ENCODE assay signal across 14 cellular contexts in the genomic region with DNA sequence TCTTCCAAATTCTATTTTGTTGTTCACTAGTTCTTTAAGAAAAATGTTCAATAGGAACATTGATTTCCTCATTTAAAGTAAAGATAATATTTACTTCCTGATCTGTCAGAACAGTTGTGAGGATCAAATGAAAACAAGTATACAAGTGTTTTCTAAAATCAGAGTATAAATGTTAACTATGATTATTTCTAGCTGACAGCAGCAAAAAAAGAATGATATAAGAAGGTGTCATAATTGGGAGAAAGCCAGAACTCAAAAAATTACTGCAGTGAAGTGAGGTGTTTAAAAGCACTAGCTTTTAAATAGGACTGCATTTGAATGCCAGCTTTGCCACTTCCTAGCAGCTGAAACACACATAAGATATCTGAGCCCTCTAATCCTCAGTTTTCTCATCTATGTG.
A peak's percentile ranks its signal among the peaks of the same experiment; 100 is the strongest.
DNase-seq lines count a peak whose midpoint lies in the region; ATAC-seq, FAIRE-seq and TF ChIP-seq lines count a peak whose summit lies in the region.
"Had no signal": no experiment of that assay in that cellular context is flagged by ENCODE, and none has a peak within 500 bp of the region (broad histone marks: within the 10 kb centered on the region; RNA-seq: fewer than 3 reads in every experiment).

No MANE protein-coding gene starts in this region.

- BruUV-seq in IMR-90 (replicated peaks; lab: Mats Ljungman, UMichigan), result no TSS peak

- POLR2A ChIA-PET in IMR-90 (lab: Charles Lee; ENCODE audit: unreplicated experiment), result no interaction called here

- no peak overlapping the region for H3K9ac ChIP-seq in DND-41 (ENCODE audit: low read depth, low read length)
- H3K9ac ChIP-seq in IMR-90 (ENCODE audit: low read depth, low read length), result no peak overlapping the region
- H3K9ac ChIP-seq: BLaER1, GM23248 had no signal

- ATAC-seq in DND-41 (ENCODE audit: insufficient read depth, low read depth) (0 out of 3 replicates have a peak, but pooled peaks have one; percentile 12), IMR-90 (ENCODE audit: low read depth) (no peak), GM18502 (IDR thresholded peaks at IDR 0.05; ENCODE audit: poor library complexity, unreplicated experiment) (no peak)
- ATAC-seq in stimulated activated naive B cell treated with anti-CD40 and anti-IgM and Interleukin-4, amounts not matched to agents 10 μg/mL and 1 μg/mL and 100 μg/mL, for 72 hours (replicated peaks), result no peak

- H2BK5ac ChIP-seq in IMR-90 (ENCODE audit: low read depth, low read length, poor library complexity, severe bottlenecking), result no peak overlapping the region

- TF ChIP-seq CTCF in DND-41 (IDR thresholded peaks at IDR 0.05; ENCODE audit: borderline replicate concordance, extremely low read depth, low read length, poor library complexity, severe bottlenecking) (no peak), IMR-90 (conservative IDR thresholded peaks at IDR 0.05; ENCODE audit: low read depth, low read length) (no peak), bronchial epithelial cell (IDR thresholded peaks at IDR 0.05; ENCODE audit: insufficient read depth, low read length, severe bottlenecking) (no peak)

- H3K4me3 ChIP-seq in DND-41 (ENCODE audit: low read depth in 1 of 2, low read length in 2 of 2) (no peak overlapping the region), IMR-90 (ENCODE audit: insufficient read depth, low read depth, low read length) (no peak overlapping the region), bronchial epithelial cell (ENCODE audit: low read depth, low read length) (no peak overlapping the region)
- H3K4me3 ChIP-seq: BLaER1, GM23248 had no signal

- H3K79me1 ChIP-seq in IMR-90 (ENCODE audit: low read depth in 1 of 2, low read length in 2 of 2), result no peaks in the 10 kb centered on the region

- no peaks in the 10 kb centered on the region for H3K27me3 Mint-ChIP-seq in stimulated activated naive B cell treated with anti-CD40 and anti-IgM and Interleukin-4, amounts not matched to agents 10 μg/mL and 1 μg/mL and 100 μg/mL, for 72 hours
- H3K27me3 Mint-ChIP-seq: IgD-negative memory B cell had no signal

- peak overlapping the region; percentile 50 for H3K27ac ChIP-seq in DND-41 (ENCODE audit: low read length)
- H3K27ac ChIP-seq in IMR-90 (ENCODE audit: insufficient read depth, low read length), result no peak overlapping the region
- H3K27ac ChIP-seq: BLaER1, GM23248 had no signal

- FAIRE-seq in bronchial epithelial cell (lab: Jason Lieb, UNC), result no peak

- no peak overlapping the region for H4K91ac ChIP-seq in IMR-90 (ENCODE audit: insufficient read depth, low read depth, low read length)

- no peak overlapping the region for H3K56ac ChIP-seq in IMR-90 (ENCODE audit: extremely low read depth, insufficient read depth, low read length)

- H3K14ac ChIP-seq in IMR-90 (replicated peaks; ENCODE audit: low read depth, low read length), result no peak overlapping the region

- peaks cover 24% of the 10 kb centered on the region for H3K4me1 ChIP-seq in DND-41 (ENCODE audit: insufficient read depth, low read length)
- no peaks in the 10 kb centered on the region for H3K4me1 ChIP-seq in IMR-90 (ENCODE audit: control insufficient read depth, insufficient read depth, low read length)
- H3K4me1 ChIP-seq: BLaER1, Caco-2 had no signal

- H4K20me1 ChIP-seq in DND-41 (ENCODE audit: insufficient read depth, low read length) (no peaks in the 10 kb centered on the region), IMR-90 (ENCODE audit: insufficient read depth, low read length) (no peaks in the 10 kb centered on the region)
- H4K20me1 ChIP-seq: BLaER1 had no signal

- dilution Hi-C loops in IMR-90 (cut with HindIII; ENCODE audit: low sequenced_read_pairs, unreplicated experiment), result no loop called here

- H3K18ac ChIP-seq in IMR-90 (ENCODE audit: low read depth, low read length), result no peak overlapping the region

- no peak overlapping the region for H2BK15ac ChIP-seq in IMR-90 (ENCODE audit: low read depth, low read length)

- no peak for TF ChIP-seq POLR2A in IMR-90 (IDR thresholded peaks at IDR 0.05; ENCODE audit: low read depth, low read length)

- H4K5ac ChIP-seq in IMR-90 (ENCODE audit: low read depth, low read length), result no peak overlapping the region

- no peak for TF ChIP-seq RAD21 in IMR-90 (IDR thresholded peaks at IDR 0.05; ENCODE audit: low read length)

- no peak overlapping the region for H3K4ac ChIP-seq in IMR-90 (ENCODE audit: low read depth, low read length)

- no peak overlapping the region for H2BK20ac ChIP-seq in IMR-90 (ENCODE audit: low read depth, low read length)

- H2AK5ac ChIP-seq in IMR-90 (ENCODE audit: low read depth, low read length), result no peak overlapping the region

- no peak overlapping the region for H3K23ac ChIP-seq in IMR-90 (ENCODE audit: low read depth, low read length)

- H3K4me2 ChIP-seq in DND-41 (ENCODE audit: insufficient read depth, low read length) (no peak overlapping the region), IMR-90 (ENCODE audit: low read depth, low read length) (no peak overlapping the region)
- H3K4me2 ChIP-seq: BLaER1 had no signal

- H3K9me3 Mint-ChIP-seq in stimulated activated naive B cell treated with anti-CD40 and anti-IgM and Interleukin-4, amounts not matched to agents 10 μg/mL and 1 μg/mL and 100 μg/mL, for 72 hours, result no peaks in the 10 kb centered on the region
- H3K9me3 Mint-ChIP-seq: IgD-negative memory B cell had no signal

- H3K79me2 ChIP-seq in DND-41 (ENCODE audit: insufficient read depth, low read length), result no peaks in the 10 kb centered on the region

- H3K9me1 ChIP-seq in IMR-90 (ENCODE audit: insufficient read depth, low read length), result no peaks in the 10 kb centered on the region

- intact Hi-C loops in IMR-90 (cut with micrococcal nuclease), result no loop called here

- in situ Hi-C loops in IMR-90 (cut with MboI; ENCODE audit: low sequenced_read_pairs), result no loop called here

- no peak overlapping the region for H2BK120ac ChIP-seq in IMR-90 (ENCODE audit: low read depth, low read length)

- peaks cover 0 to 4% of the 10 kb centered on the region in 2 donors for H3K36me3 Mint-ChIP-seq in stimulated activated naive B cell treated with anti-CD40 and anti-IgM and Interleukin-4, amounts not matched to agents 10 μg/mL and 1 μg/mL and 100 μg/mL, for 72 hours

- CTCF ChIA-PET in IMR-90 (lab: Yijun Ruan, JAX), result no interaction called here

- peaks cover 5 to 16% of the 10 kb centered on the region in 2 donors for H3K4me1 Mint-ChIP-seq in stimulated activated naive B cell treated with anti-CD40 and anti-IgM and Interleukin-4, amounts not matched to agents 10 μg/mL and 1 μg/mL and 100 μg/mL, for 72 hours
- H3K4me1 Mint-ChIP-seq: CD8-positive, alpha-beta memory T cell had no signal

- H3K9me3 ChIP-seq in DND-41 (ENCODE audit: insufficient read depth, low read length, severe bottlenecking), result no peaks in the 10 kb centered on the region
- H3K9me3 ChIP-seq in IMR-90 (ENCODE audit: control insufficient read depth, insufficient read depth, low read length), result no peaks in the 10 kb centered on the region
- H3K9me3 ChIP-seq: Caco-2 had no signal

- DNase-seq in DND-41 (no peak), IMR-90 (no peak), bronchial epithelial cell (ENCODE audit: low read depth) (peak; percentile 8), H4 (ENCODE audit: low spot score) (no peak)
- DNase-seq in stimulated activated naive B cell treated with anti-CD40 and anti-IgM and Interleukin-4, amounts not matched to agents 10 μg/mL and 1 μg/mL and 100 μg/mL, for 72 hours, result no peak
- no peak for DNase-seq in stimulated activated naive CD4-positive, alpha-beta T cell (lab: John Stamatoyannopoulos, UW)
- DNase-seq: Caco-2; CD8-positive, alpha-beta memory T cell; GF-D8; GM23248; H7 had no signal

- H2AFZ ChIP-seq in DND-41 (ENCODE audit: low read depth, low read length), result peak overlapping the region; percentile 53
- no peak overlapping the region for H2AFZ ChIP-seq in IMR-90 (replicated peaks; ENCODE audit: low read length, poor library complexity)
- H2AFZ ChIP-seq: GM23248 had no signal

- no peaks in the 10 kb centered on the region for H3K27me3 ChIP-seq in DND-41 (ENCODE audit: insufficient read depth, low read length, poor library complexity)
- H3K27me3 ChIP-seq in IMR-90 (ENCODE audit: control insufficient read depth, insufficient read depth, low read length), result peaks cover 2% of the 10 kb centered on the region; the same call in 1 of the 2 replicates
- no peaks in the 10 kb centered on the region for H3K27me3 ChIP-seq in bronchial epithelial cell (ENCODE audit: control insufficient read depth, insufficient read depth, low read length)
- H3K27me3 ChIP-seq: BLaER1 had no signal

- no peak overlapping the region for H3K4me3 Mint-ChIP-seq in stimulated activated naive B cell treated with anti-CD40 and anti-IgM and Interleukin-4, amounts not matched to agents 10 μg/mL and 1 μg/mL and 100 μg/mL, for 72 hours
- H3K4me3 Mint-ChIP-seq: CD8-positive, alpha-beta memory T cell; IgD-negative memory B cell had no signal

- H2AK9ac ChIP-seq in IMR-90 (replicated peaks; ENCODE audit: low read depth, low read length, poor library complexity), result no peak overlapping the region

- H4K8ac ChIP-seq in IMR-90 (ENCODE audit: low read depth in 2 of 2, low read length in 2 of 2), result no peak overlapping the region

- peak overlapping the region; percentile 49 for H3K27ac Mint-ChIP-seq in stimulated activated naive B cell treated with anti-CD40 and anti-IgM and Interleukin-4, amounts not matched to agents 10 μg/mL and 1 μg/mL and 100 μg/mL, for 72 hours
- H3K27ac Mint-ChIP-seq: CD8-positive, alpha-beta memory T cell; IgD-negative memory B cell had no signal

- H3K36me3 ChIP-seq in DND-41 (ENCODE audit: insufficient read depth, low read length) (no peaks in the 10 kb centered on the region), IMR-90 (ENCODE audit: control insufficient read depth, insufficient read depth, low read length) (no peaks in the 10 kb centered on the region), bronchial epithelial cell (ENCODE audit: control insufficient read depth, insufficient read depth, low read length) (no peaks in the 10 kb centered on the region)
- H3K36me3 ChIP-seq: BLaER1 had no signal

TF ChIP-seq in IMR-90, 13 proteins besides CTCF, POLR2A, EP300 and RAD21:
- TF ChIP-seq RFX5 (IDR thresholded peaks at IDR 0.05; ENCODE audit: low read depth, low read length) (no peak), RCOR1 (IDR thresholded peaks at IDR 0.05; ENCODE audit: insufficient replicate concordance, low read length) (no peak), FOS (IDR thresholded peaks at IDR 0.05; ENCODE audit: low read depth, low read length) (no peak), MAFK (IDR thresholded peaks at IDR 0.05; ENCODE audit: low read depth, low read length) (peak; percentile 80)
